8 cellular contexts compared by ENCODE assay signal in the genomic region with DNA sequence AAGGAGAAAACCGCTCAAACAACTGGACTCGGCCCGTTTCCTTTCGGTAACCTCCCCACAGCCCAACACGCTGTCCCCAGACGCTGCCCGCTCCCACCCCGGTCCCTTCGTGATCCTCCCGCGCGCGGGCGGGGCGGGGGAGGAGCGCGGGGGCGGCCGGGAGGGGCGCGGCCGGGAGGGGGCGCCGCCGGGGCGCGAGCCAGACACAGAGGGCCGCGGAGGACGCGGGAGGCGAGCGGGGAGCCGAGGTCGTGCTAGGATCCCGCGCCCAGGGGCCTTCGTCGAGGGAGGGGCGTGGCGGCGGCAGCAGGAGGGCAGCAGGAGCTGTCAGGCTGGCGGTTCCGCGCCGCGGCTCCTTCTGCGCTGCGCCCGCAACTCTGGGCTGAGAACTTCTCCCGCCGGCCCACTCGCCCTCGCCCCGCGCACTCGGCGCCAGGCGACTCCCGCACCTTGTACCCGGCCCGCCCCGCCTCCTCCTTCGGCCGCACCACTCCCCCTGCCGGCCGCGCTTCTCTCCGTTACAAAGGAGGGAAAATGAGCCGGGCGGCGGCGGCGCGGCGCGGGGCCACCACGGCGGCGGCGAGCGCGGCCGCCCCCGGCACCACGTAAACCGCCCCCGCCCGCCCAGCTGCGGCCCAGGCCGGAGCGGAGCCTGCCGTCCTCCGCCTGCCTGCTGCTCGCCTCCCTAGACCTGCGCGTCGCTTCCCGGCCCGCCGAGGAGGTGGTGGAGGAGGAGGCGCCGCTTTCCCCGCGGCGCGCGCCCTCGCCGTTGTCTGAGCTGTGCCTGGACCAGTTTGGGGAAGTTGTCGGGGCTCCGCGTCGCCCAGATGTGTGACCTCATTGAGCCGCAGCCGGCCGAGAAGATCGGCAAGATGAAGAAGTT. TPM values are rescaled to one million over a fixed set of nuclear protein-coding genes. Genes with fewer than 3 reads are reported as not detected.
DNase-seq lines count a peak whose midpoint lies in the region; ATAC-seq and TF ChIP-seq lines count a peak whose summit lies in the region.

Gene CDK14 (plus strand): TSS at position 521 of the 883 bp plus-strand sequence. CDS start 307 bp downstream, at position 828.

- H3K27me3 ChIP-seq in neuron (ENCODE audit: insufficient read depth, low read length) = no peaks in the 10 kb centered on the region
- H3K27me3 ChIP-seq in uterus = no peaks in the 10 kb centered on the region

- intact Hi-C loops in activated T-helper 2 cell treated with anti-CD3 and anti-CD28 coated beads, Interferon-gamma antibody, Interleukin-2, Interleukin-4, amounts not matched to agents 10 μg/mL and 5 μg/mL and 100 μg/mL, durations not matched to agents 14 hours and 24 hours and 36 hours (cut with micrococcal nuclease) = loop anchor here (1.0 to 5.0 kb wide), 2 partner anchors 17 to 249 kb away; partner anchors contain the start of gene GTPBP10
- intact Hi-C loops in uterus (cut with DNase I; ENCODE audit: low total_unique reads) = no loop called here

- DNase-seq in DMS53 (lab: John Stamatoyannopoulos, UW) = peak; percentile 91
- peak; percentile 98 to 99 for DNase-seq in NOMO-1 (lab: John Stamatoyannopoulos, UW; ENCODE audit: unreplicated experiment in 2 of 2)
- peak; percentile 30 for DNase-seq in activated T-helper 2 cell treated with anti-CD3 and anti-CD28 coated beads, Interferon-gamma antibody, Interleukin-2, Interleukin-4, amounts not matched to agents 10 μg/mL and 5 μg/mL and 100 μg/mL, durations not matched to agents 14 hours and 24 hours and 36 hours (ENCODE audit: low spot score)
- peak; percentile 51 for DNase-seq in globus pallidus (ENCODE audit: low spot score)
- peak; percentile 77 to 79 for DNase-seq in uterus

- H3K4me3 ChIP-seq in neuron (ENCODE audit: low read length) (peak within 1 kb of the TSS; percentile 75), uterus (peak within 1 kb of the TSS; percentile 61 to 70)

- H3K4me1 ChIP-seq in neuron (ENCODE audit: insufficient read depth, low read length) = peaks cover 15% of the 10 kb centered on the region
- no peaks in the 10 kb centered on the region for H3K4me1 ChIP-seq in uterus

- H2AFZ ChIP-seq in neuron (ENCODE audit: low read depth, low read length) = peak within 1 kb of the TSS; percentile 92

- peak in 3 of 4 experiments; percentile 39 to 75 (median 45) for TF ChIP-seq CTCF in uterus (IDR thresholded peaks at IDR 0.05)

- peak within 1 kb of the TSS; percentile 86 to 92 for H3K27ac ChIP-seq in uterus

- peak within 1 kb of the TSS; percentile 79 for H3K4me3 Mint-ChIP-seq in activated T-helper 2 cell treated with anti-CD3 and anti-CD28 coated beads, Interferon-gamma antibody, Interleukin-2, Interleukin-4, amounts not matched to agents 10 μg/mL and 5 μg/mL and 100 μg/mL, durations not matched to agents 14 hours and 24 hours and 36 hours (ENCODE audit: low read depth)

- H3K9me3 ChIP-seq in neuron (ENCODE audit: low read length) (no peaks in the 10 kb centered on the region), uterus (no peaks in the 10 kb centered on the region)

- H3K9me3 Mint-ChIP-seq in activated T-helper 2 cell treated with anti-CD3 and anti-CD28 coated beads, Interferon-gamma antibody, Interleukin-2, Interleukin-4, amounts not matched to agents 10 μg/mL and 5 μg/mL and 100 μg/mL, durations not matched to agents 14 hours and 24 hours and 36 hours = no peaks in the 10 kb centered on the region

- H3K4me1 Mint-ChIP-seq in activated T-helper 2 cell treated with anti-CD3 and anti-CD28 coated beads, Interferon-gamma antibody, Interleukin-2, Interleukin-4, amounts not matched to agents 10 μg/mL and 5 μg/mL and 100 μg/mL, durations not matched to agents 14 hours and 24 hours and 36 hours (ENCODE audit: low read depth) = peaks cover 12% of the 10 kb centered on the region

- H3K27me3 Mint-ChIP-seq in activated T-helper 2 cell treated with anti-CD3 and anti-CD28 coated beads, Interferon-gamma antibody, Interleukin-2, Interleukin-4, amounts not matched to agents 10 μg/mL and 5 μg/mL and 100 μg/mL, durations not matched to agents 14 hours and 24 hours and 36 hours (ENCODE audit: low read depth) = peaks cover 61% of the 10 kb centered on the region

- peak in 1 of 2 donors; percentile 43 for TF ChIP-seq POLR2A in uterus (IDR thresholded peaks at IDR 0.05)

- peak within 1 kb of the TSS; percentile 17 for H3K27ac Mint-ChIP-seq in activated T-helper 2 cell treated with anti-CD3 and anti-CD28 coated beads, Interferon-gamma antibody, Interleukin-2, Interleukin-4, amounts not matched to agents 10 μg/mL and 5 μg/mL and 100 μg/mL, durations not matched to agents 14 hours and 24 hours and 36 hours

- H3K36me3 Mint-ChIP-seq in activated T-helper 2 cell treated with anti-CD3 and anti-CD28 coated beads, Interferon-gamma antibody, Interleukin-2, Interleukin-4, amounts not matched to agents 10 μg/mL and 5 μg/mL and 100 μg/mL, durations not matched to agents 14 hours and 24 hours and 36 hours (ENCODE audit: low read depth) = no peaks in the 10 kb centered on the region

- ATAC-seq in GM19438 (IDR thresholded peaks at IDR 0.05; ENCODE audit: low read depth, unreplicated experiment) (peak; percentile 62), HG03457 (IDR thresholded peaks at IDR 0.05; ENCODE audit: unreplicated experiment) (peak; percentile 43)

- H3K36me3 ChIP-seq in neuron (ENCODE audit: insufficient read depth, low read length) (no peaks in the 10 kb centered on the region), uterus (no peaks in the 10 kb centered on the region)

RNA-seq across cellular contexts. Expression of gene CDK14, which starts in this region (rescaled TPM):
- 2.1 and 2.2 TPM in 2 replicates for total RNA-seq in activated T-helper 2 cell treated with anti-CD3 and anti-CD28 coated beads, Interferon-gamma antibody, Interleukin-2, Interleukin-4, amounts not matched to agents 10 μg/mL and 5 μg/mL and 100 μg/mL, durations not matched to agents 14 hours and 24 hours and 36 hours
- 10 to 100 TPM in 3 of 4 donors, 1 to 10 TPM in 1; 3.3 to 61.6 (median 38.7) TPM for total RNA-seq in uterus

Comparison
In these comparisons a context has a peak if more than half of its experiments do, and no peak if none do; other contexts are left out.
1. Peak in every context shown above with its lines: DNase-seq, ATAC-seq, H3K4me3 ChIP-seq and H3K27ac ChIP-seq.
2. DNase-seq: peak in every context shown above with its lines; median percentile 98 in NOMO-1; 91 in DMS53; 78 in uterus; 51 in globus pallidus; 30 in activated T-helper 2 cell treated with anti-CD3 and anti-CD28 coated beads, Interferon-gamma antibody, Interleukin-2, Interleukin-4, amounts not matched to agents 10 μg/mL and 5 μg/mL and 100 μg/mL, durations not matched to agents 14 hours and 24 hours and 36 hours.